In genomic region chr5:141427783-141428426, GRCh38 we compare ENCODE assay signal across 18 cellular contexts. TPM values are rescaled to one million over a fixed set of nuclear protein-coding genes. Genes with fewer than 3 reads are reported as not detected.
DNase-seq lines count a peak whose midpoint lies in the region; ATAC-seq and TF ChIP-seq lines count a peak whose summit lies in the region.
"Had no signal": no experiment of that assay in that cellular context is flagged by ENCODE, and none has a peak within 500 bp of the region (broad histone marks: within the 10 kb centered on the region; RNA-seq: fewer than 3 reads in every experiment).

No MANE protein-coding gene starts in this region.

- no peak overlapping the region for H2AFZ ChIP-seq in GM23338

- H3K36me3 ChIP-seq in GM23338 (ENCODE audit: insufficient read depth) = peaks cover 8% of the 10 kb centered on the region; the same call in 1 of the 2 replicates
- peaks cover 0 to 11% of the 10 kb centered on the region in 2 donors for H3K36me3 ChIP-seq in muscle layer of duodenum (ENCODE audit: control insufficient read depth in 1 of 2, insufficient read depth in 2 of 2, low read length in 2 of 2)
- peaks cover 0 to 3% of the 10 kb centered on the region in 2 donors for H3K36me3 ChIP-seq in stomach smooth muscle (ENCODE audit: control insufficient read depth in 2 of 2, insufficient read depth in 2 of 2, low read length in 2 of 2)

- no peak overlapping the region for H3K27ac Mint-ChIP-seq in GM23338

- H3K27me3 ChIP-seq in GM23338 (ENCODE audit: insufficient read depth) (no peaks in the 10 kb centered on the region), muscle layer of duodenum (ENCODE audit: low read depth, low read length) (no peaks in the 10 kb centered on the region), stomach smooth muscle (ENCODE audit: control insufficient read depth in 1 of 2, insufficient read depth in 2 of 2, low read length in 2 of 2) (no peaks in the 10 kb centered on the region)
- H3K27me3 ChIP-seq: BE2C had no signal

- H3K27ac ChIP-seq in GM23338 (ENCODE audit: low read depth) = no peak overlapping the region
- no peak overlapping the region for H3K27ac ChIP-seq in coronary artery
- H3K27ac ChIP-seq in muscle layer of duodenum (ENCODE audit: low read length) = no peak overlapping the region
- H3K27ac ChIP-seq in stomach smooth muscle (ENCODE audit: low read length) = no peak overlapping the region

- H3K36me3 Mint-ChIP-seq in GM23338 (ENCODE audit: low read depth) = peaks cover 81% of the 10 kb centered on the region

- H3K9me3 ChIP-seq in muscle layer of duodenum (ENCODE audit: control insufficient read depth in 1 of 2, low read length in 2 of 2) (peaks cover 70 to 91% of the 10 kb centered on the region in 2 donors), stomach smooth muscle (ENCODE audit: control insufficient read depth in 2 of 2, low read length in 2 of 2) (peaks cover 27 to 76% of the 10 kb centered on the region in 2 donors)

- no peak for ATAC-seq in GM23338
- no peak for ATAC-seq in GM21619 (IDR thresholded peaks at IDR 0.05; ENCODE audit: unreplicated experiment)

- H3F3A ChIP-seq in GM23338 (replicated peaks; ENCODE audit: low read depth) = no peaks in the 10 kb centered on the region

- H3K79me2 ChIP-seq in GM23338 (replicated peaks; ENCODE audit: insufficient read depth) = no peaks in the 10 kb centered on the region; the same call in 1 of the 2 replicates

- no peak overlapping the region for H3K9ac ChIP-seq in stomach smooth muscle (ENCODE audit: low read length in 2 of 2)

- H3K4me1 ChIP-seq in GM23338 (ENCODE audit: insufficient read depth) (no peaks in the 10 kb centered on the region), muscle layer of duodenum (ENCODE audit: control insufficient read depth in 1 of 2, insufficient read depth in 2 of 2, low read length in 2 of 2) (no peaks in the 10 kb centered on the region), stomach smooth muscle (ENCODE audit: control insufficient read depth, insufficient read depth, low read length) (no peaks in the 10 kb centered on the region)
- H3K4me1 ChIP-seq: BE2C had no signal

- H4K20me1 ChIP-seq in GM23338 (replicated peaks; ENCODE audit: insufficient read depth) = no peaks in the 10 kb centered on the region

- no peaks in the 10 kb centered on the region for H3K9me2 ChIP-seq in GM23338 (ENCODE audit: insufficient read depth)

- H3K4me1 Mint-ChIP-seq in GM23338 = no peaks in the 10 kb centered on the region; the same call in 2 of the 3 replicates

- no peak overlapping the region for H3K4me2 ChIP-seq in GM23338

- TF ChIP-seq CTCF in GM23338 (conservative IDR thresholded peaks at IDR 0.05; ENCODE audit: low read depth in 2 of 2) (peak; percentile 13 to 63; a peak in 2 of 4 replicates), coronary artery (IDR thresholded peaks at IDR 0.05) (no peak)

- peaks cover 8% of the 10 kb centered on the region for H3K27me3 Mint-ChIP-seq in GM23338 (ENCODE audit: insufficient read depth, low read depth, poor library complexity)

- H3K4me3 ChIP-seq in GM23338 (no peak overlapping the region), coronary artery (peak overlapping the region; percentile 35), muscle layer of duodenum (ENCODE audit: low read depth in 1 of 2, low read length in 2 of 2) (peak overlapping the region; percentile 2 to 56), stomach smooth muscle (ENCODE audit: low read length in 2 of 2) (peak overlapping the region; percentile 22 to 48)

- peaks cover 79% of the 10 kb centered on the region for H3K9me3 Mint-ChIP-seq in GM23338

- H3K4me3 Mint-ChIP-seq in GM23338 = no peak overlapping the region; the same call in 2 of the 3 replicates
- H3K4me3 Mint-ChIP-seq: CD4-positive, alpha-beta memory T cell had no signal

- peak; percentile 47 for DNase-seq in GM23338 (ENCODE audit: low spot score)
- no peak for DNase-seq in coronary artery (ENCODE audit: low spot score)
- no peak for DNase-seq in dermis blood vessel endothelial cell
- DNase-seq in stimulated activated naive CD4-positive, alpha-beta T cell treated with Interleukin-2 at 50 U/mL for 16 hours (lab: John Stamatoyannopoulos, UW) = no peak
- DNase-seq: BE2C; CD4-positive, alpha-beta memory T cell; H7; NCI-H1436; NCI-H1930; NCI-H226; NCI-H524; NCI-H82; OCI-M1; Right ventricle myocardium superior had no signal

TF ChIP-seq in GM23338, 12 proteins besides CTCF, POLR2A, EP300 and RAD21 (continues in another document):
- TF ChIP-seq CREB1 (CRISPR knock-in tag; IDR thresholded peaks at IDR 0.05; ENCODE audit: low read depth) (no peak), ZNF331 (CRISPR knock-in tag; IDR thresholded peaks at IDR 0.05; ENCODE audit: low read depth) (no peak), EZH2 (IDR thresholded peaks at IDR 0.05; ENCODE audit: low read depth, unreplicated experiment) (no peak), NANOG (IDR thresholded peaks at IDR 0.05; ENCODE audit: borderline replicate concordance) (no peak), STAT1 (IDR thresholded peaks at IDR 0.05; ENCODE audit: unreplicated experiment) (no peak)
- TF ChIP-seq, protein P1, sequence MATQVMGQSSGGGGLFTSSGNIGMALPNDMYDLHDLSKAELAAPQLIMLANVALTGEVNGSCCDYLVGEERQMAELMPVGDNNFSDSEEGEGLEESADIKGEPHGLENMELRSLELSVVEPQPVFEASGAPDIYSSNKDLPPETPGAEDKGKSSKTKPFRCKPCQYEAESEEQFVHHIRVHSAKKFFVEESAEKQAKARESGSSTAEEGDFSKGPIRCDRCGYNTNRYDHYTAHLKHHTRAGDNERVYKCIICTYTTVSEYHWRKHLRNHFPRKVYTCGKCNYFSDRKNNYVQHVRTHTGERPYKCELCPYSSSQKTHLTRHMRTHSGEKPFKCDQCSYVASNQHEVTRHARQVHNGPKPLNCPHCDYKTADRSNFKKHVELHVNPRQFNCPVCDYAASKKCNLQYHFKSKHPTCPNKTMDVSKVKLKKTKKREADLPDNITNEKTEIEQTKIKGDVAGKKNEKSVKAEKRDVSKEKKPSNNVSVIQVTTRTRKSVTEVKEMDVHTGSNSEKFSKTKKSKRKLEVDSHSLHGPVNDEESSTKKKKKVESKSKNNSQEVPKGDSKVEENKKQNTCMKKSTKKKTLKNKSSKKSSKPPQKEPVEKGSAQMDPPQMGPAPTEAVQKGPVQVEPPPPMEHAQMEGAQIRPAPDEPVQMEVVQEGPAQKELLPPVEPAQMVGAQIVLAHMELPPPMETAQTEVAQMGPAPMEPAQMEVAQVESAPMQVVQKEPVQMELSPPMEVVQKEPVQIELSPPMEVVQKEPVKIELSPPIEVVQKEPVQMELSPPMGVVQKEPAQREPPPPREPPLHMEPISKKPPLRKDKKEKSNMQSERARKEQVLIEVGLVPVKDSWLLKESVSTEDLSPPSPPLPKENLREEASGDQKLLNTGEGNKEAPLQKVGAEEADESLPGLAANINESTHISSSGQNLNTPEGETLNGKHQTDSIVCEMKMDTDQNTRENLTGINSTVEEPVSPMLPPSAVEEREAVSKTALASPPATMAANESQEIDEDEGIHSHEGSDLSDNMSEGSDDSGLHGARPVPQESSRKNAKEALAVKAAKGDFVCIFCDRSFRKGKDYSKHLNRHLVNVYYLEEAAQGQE (IDR thresholded peaks at IDR 0.05; ENCODE audit: unreplicated experiment) = no peak

RNA-seq across cellular contexts. Expression of gene PCDHGA12, which starts 2.4 kb away (rescaled TPM):
- total RNA-seq in GM23338 (2014; rRNA removed; shearing (Covaris generic)) = 3.3 and 3.5 TPM in 2 replicates
- 0.68 TPM in 2 replicates for polyA plus RNA-seq in GM23338 (2016; fragmentation: Nextera tagmentation; extraction: Ambion mirVana)
- 4.1 and 4.6 TPM in 2 replicates for total RNA-seq in dermis blood vessel endothelial cell
- total RNA-seq: M059J had no signal
- polyA plus RNA-seq: CD4-positive, alpha-beta memory T cell had no signal

RNA-seq across cellular contexts. Expression of gene PCDHGA11, which starts 7.1 kb away (rescaled TPM):
- total RNA-seq in GM23338 (2014; rRNA removed; shearing (Covaris generic)) = 8.9 and 10.7 TPM in 2 replicates
- 2.3 and 3.0 TPM in 2 replicates for polyA plus RNA-seq in GM23338 (2016; fragmentation: Nextera tagmentation; extraction: Ambion mirVana)
- total RNA-seq in dermis blood vessel endothelial cell = 6.8 and 10.6 TPM in 2 replicates
- polyA plus RNA-seq: CD4-positive, alpha-beta memory T cell had no signal

RNA-seq across cellular contexts. Expression of gene PCDHGB7, which starts 10.4 kb away (rescaled TPM):
- total RNA-seq in GM23338 (2014; rRNA removed; shearing (Covaris generic)) = 5.8 and 11.7 TPM in 2 replicates
- 0.94 and 1.4 TPM in 2 replicates for polyA plus RNA-seq in GM23338 (2016; fragmentation: Nextera tagmentation; extraction: Ambion mirVana)
- total RNA-seq in dermis blood vessel endothelial cell = 10.2 and 11.9 TPM in 2 replicates

RNA-seq across cellular contexts. Expression of gene PCDHGA10, which starts 15.1 kb away (rescaled TPM):
- 3.4 and 6.5 TPM in 2 replicates for total RNA-seq in GM23338 (2014; rRNA removed; shearing (Covaris generic))
- polyA plus RNA-seq in GM23338 (2016; fragmentation: Nextera tagmentation; extraction: Ambion mirVana) = 1.6 and 2.1 TPM in 2 replicates
- 4.7 and 6.0 TPM in 2 replicates for total RNA-seq in dermis blood vessel endothelial cell
- polyA plus RNA-seq: CD4-positive, alpha-beta memory T cell had no signal

RNA-seq across cellular contexts. Expression of gene PCDHGB6, which starts 20.1 kb away (rescaled TPM):
- 7.1 and 8.1 TPM in 2 replicates for total RNA-seq in GM23338 (2014; rRNA removed; shearing (Covaris generic))
- 1.6 and 2.8 TPM in 2 replicates for polyA plus RNA-seq in GM23338 (2016; fragmentation: Nextera tagmentation; extraction: Ambion mirVana)
- 2.9 and 3.7 TPM in 2 replicates for total RNA-seq in dermis blood vessel endothelial cell
